In the genomic region with DNA sequence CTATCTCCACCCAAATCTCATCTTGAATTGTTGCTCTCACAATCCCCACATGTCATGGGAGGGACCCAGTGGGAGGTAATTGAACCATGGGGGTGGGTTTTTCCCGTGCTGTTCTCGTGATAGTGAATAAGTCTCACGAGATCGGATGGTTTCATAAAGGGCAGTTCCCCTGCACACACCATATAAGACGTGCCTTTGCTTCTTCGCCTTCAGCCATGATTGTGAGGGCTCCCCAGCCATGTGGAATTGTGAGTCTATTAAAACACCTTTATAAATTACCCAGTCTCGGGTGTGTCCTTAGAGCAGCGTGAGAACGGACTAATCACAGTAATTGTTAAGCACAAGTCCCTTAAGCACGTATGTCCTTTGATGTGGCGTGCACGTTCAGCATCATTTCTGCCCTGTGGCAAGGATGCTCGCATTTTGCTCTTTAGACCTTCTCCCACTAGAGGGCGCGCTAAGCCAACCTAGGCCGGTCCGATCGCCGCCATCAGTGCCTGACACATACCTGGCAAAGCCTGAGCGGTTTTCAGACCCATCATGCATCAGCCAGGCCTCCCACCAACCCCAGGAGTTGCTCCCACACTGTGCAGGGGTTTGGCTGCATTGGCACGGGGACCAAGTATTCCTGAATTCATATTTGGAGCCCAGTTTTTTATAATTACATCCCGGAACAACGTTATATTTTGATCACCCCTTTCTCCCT, we compare ENCODE assay signal across 8 cellular contexts.
A peak's percentile ranks its signal among the peaks of the same experiment; 100 is the strongest.
DNase-seq lines count a peak whose midpoint lies in the region; ATAC-seq, FAIRE-seq and TF ChIP-seq lines count a peak whose summit lies in the region.
"Not testable (repeated sequence)": the region's sequence is repeated elsewhere in the genome, so short reads cannot be mapped to it uniquely, and the experiment has no call there.

No MANE protein-coding gene starts in this region.

- not testable (repeated sequence) for H3K4me2 ChIP-seq in A549, SK-N-SH

- TF ChIP-seq RAD21 in A549 (conservative IDR thresholded peaks at IDR 0.05 in 1 of 2, IDR thresholded peaks at IDR 0.05 in 1 of 2) (peak; percentile 44 to 53), SK-N-SH (IDR thresholded peaks at IDR 0.05; ENCODE audit: low read length) (peak; percentile 42)

- not testable (repeated sequence) for H3K27ac Mint-ChIP-seq in effector memory CD8-positive, alpha-beta T cell

- H3K4me1 Mint-ChIP-seq in activated T-cell treated with anti-CD3 and anti-CD28 coated beads, Interleukin-2, amount 50 U/mL, for 4 hours (ENCODE audit: low read depth); effector memory CD8-positive, alpha-beta T cell (ENCODE audit: low read depth in 2 of 2): not testable (repeated sequence)

- not testable (repeated sequence) for H3K9ac ChIP-seq in SK-N-SH

- POLR2A ChIA-PET in A549 (lab: Yijun Ruan, JAX); SK-N-SH (lab: Yijun Ruan, JAX): not testable (repeated sequence)

- peak; percentile 90 for FAIRE-seq in A549 (lab: Jason Lieb, UNC)

- H3K27me3 ChIP-seq in SK-N-SH (ENCODE audit: insufficient read depth); lower lobe of right lung (ENCODE audit: low read depth): not testable (repeated sequence)

- CTCF ChIA-PET in A549 (lab: Yijun Ruan, JAX); SK-N-SH (lab: Yijun Ruan, JAX): not testable (repeated sequence)

- not testable (repeated sequence) for H3K36me3 Mint-ChIP-seq in activated T-cell treated with anti-CD3 and anti-CD28 coated beads, Interleukin-2, amount 50 U/mL, for 4 hours (ENCODE audit: insufficient read depth); effector memory CD8-positive, alpha-beta T cell (ENCODE audit: insufficient read depth)

- not testable (repeated sequence) for TF ChIP-seq POLR2A in A549 (IDR thresholded peaks at IDR 0.05; ENCODE audit: low read length)

- ATAC-seq in A549 (peak; percentile 92 to 98), GM18873 (IDR thresholded peaks at IDR 0.05; ENCODE audit: low FRiP score, unreplicated experiment) (peak; percentile 61), HG02938 (IDR thresholded peaks at IDR 0.05; ENCODE audit: unreplicated experiment) (peak; percentile 87), lower lobe of right lung (peak; percentile 88 to 91)
- peak; percentile 92 to 94 for ATAC-seq in activated T-cell treated with anti-CD3 and anti-CD28 coated beads, Interleukin-2, amount 50 U/mL, for 4 hours
- peak; percentile 99 for ATAC-seq in effector memory CD8-positive, alpha-beta T cell (replicated peaks)

- not testable (repeated sequence) for H3K9me2 ChIP-seq in SK-N-SH

- H3K4me3 Mint-ChIP-seq in activated T-cell treated with anti-CD3 and anti-CD28 coated beads, Interleukin-2, amount 50 U/mL, for 4 hours; effector memory CD8-positive, alpha-beta T cell: not testable (repeated sequence)

- not testable (repeated sequence) for H3F3A ChIP-seq in SK-N-SH (replicated peaks; ENCODE audit: insufficient read depth)

- H2AFZ ChIP-seq in SK-N-SH (ENCODE audit: low read depth): not testable (repeated sequence)

- H3K27ac ChIP-seq in A549; SK-N-SH (ENCODE audit: low read depth in 2 of 2, low read length in 1 of 2); lower lobe of right lung: not testable (repeated sequence)

- 63% methylated on average over 3 of the region's 23 CpGs for WGBS in A549 (ENCODE audit: missing lambda C conversion rate)
- 48% methylated on average over 7 of the region's 23 CpGs for WGBS in SK-N-SH (ENCODE audit: low lambda C conversion rate)

- intact Hi-C loops in lower lobe of right lung (cut with DNase I): not testable (repeated sequence)

- H3K4me1 ChIP-seq in A549; SK-N-SH (ENCODE audit: control insufficient read depth in 1 of 2, insufficient read depth in 2 of 2, low read depth in 1 of 2, low read length in 1 of 2); lower lobe of right lung: not testable (repeated sequence)

- TF ChIP-seq CTCF in A549 (IDR thresholded peaks at IDR 0.05): peak; percentile 50
- peak; percentile 43 for TF ChIP-seq CTCF in SK-N-SH (IDR thresholded peaks at IDR 0.05)
- peak; percentile 53 for TF ChIP-seq CTCF in lower lobe of right lung (IDR thresholded peaks at IDR 0.05)

- not testable (repeated sequence) for H4K20me1 ChIP-seq in SK-N-SH (ENCODE audit: insufficient read depth)

- TF ChIP-seq EP300 in A549 (IDR thresholded peaks at IDR 0.05); SK-N-SH (IDR thresholded peaks at IDR 0.05; ENCODE audit: borderline replicate concordance in 1 of 2, low read depth in 1 of 2, low read length in 1 of 2): not testable (repeated sequence)

- not testable (repeated sequence) for H3K4me3 ChIP-seq in A549; SK-N-SH (ENCODE audit: low read depth in 2 of 2, low read length in 1 of 2); lower lobe of right lung

- DNase-seq in A549 (ENCODE audit: low read depth in 1 of 2, low spot score in 1 of 2); SK-N-SH; lower lobe of right lung: not testable (repeated sequence)
- peak; percentile 60 for DNase-seq in activated T-cell treated with anti-CD3 and anti-CD28 coated beads, Interleukin-2, amount 50 U/mL, for 4 hours
- peak; percentile 76 to 86 (median 76) for DNase-seq in effector memory CD8-positive, alpha-beta T cell
- DNase-seq in stimulated activated CD4-positive, alpha-beta T cell treated with anti-CD3 and anti-CD28 coated beads, Interleukin-2, amount 100 ng/mL, for 48 hours: peak; percentile 72

- not testable (repeated sequence) for H3K27me3 Mint-ChIP-seq in activated T-cell treated with anti-CD3 and anti-CD28 coated beads, Interleukin-2, amount 50 U/mL, for 4 hours (ENCODE audit: low read depth); effector memory CD8-positive, alpha-beta T cell

- H3K36me3 ChIP-seq in SK-N-SH (replicated peaks in 1 of 2; ENCODE audit: control insufficient read depth in 1 of 2, insufficient read depth in 2 of 2, low read length in 1 of 2); lower lobe of right lung: not testable (repeated sequence)

- not testable (repeated sequence) for H3K9me3 Mint-ChIP-seq in activated T-cell treated with anti-CD3 and anti-CD28 coated beads, Interleukin-2, amount 50 U/mL, for 4 hours; effector memory CD8-positive, alpha-beta T cell

- not testable (repeated sequence) for H3K9me3 ChIP-seq in A549, SK-N-SH, lower lobe of right lung

- H3K79me2 ChIP-seq in SK-N-SH (ENCODE audit: insufficient read depth): not testable (repeated sequence)

TF ChIP-seq in SK-N-SH, 30 proteins besides CTCF, POLR2A, EP300 and RAD21:
- 0 out of 2 replicates have a peak, but pooled peaks have one; percentile 9 for TF ChIP-seq SMC3 (IDR thresholded peaks at IDR 0.05; ENCODE audit: low read depth, low read length)
